37 cellular contexts compared by ENCODE assay signal in genomic region chr3:159739166-159739565, GRCh38.
"Had no signal": no experiment of that assay in that cellular context is flagged by ENCODE, and none has a peak within 500 bp of the region (broad histone marks: within the 10 kb centered on the region; RNA-seq: fewer than 3 reads in every experiment).

No MANE protein-coding gene starts in this region.

- H3K27me3 Mint-ChIP-seq: activated CD4-positive, alpha-beta memory T cell treated with anti-CD3 and anti-CD28 coated beads for 36 hours had no signal

- H3K27me3 ChIP-seq: adrenal gland, body of pancreas, brain microvascular endothelial cell, breast epithelium had no signal

- DNase-seq: activated B cell treated with CpG ODN at 0.5 μM for 24 hours; activated CD4-positive, alpha-beta memory T cell treated with anti-CD3 and anti-CD28 coated beads for 36 hours; activated CD4-positive, alpha-beta T cell treated with anti-CD3 and anti-CD28 coated beads for 4 hours; activated CD4-positive, alpha-beta T cell treated with anti-CD3 and anti-CD28 coated beads, Interleukin-2, amount 10 ng/mL, durations not matched to agents 24 days and 14 days; activated CD4-positive, alpha-beta T cell treated with anti-CD3 and anti-CD28 coated beads, Interleukin-2, amount 50 U/mL, for 1 hour; activated CD4-positive, alpha-beta T cell treated with anti-CD3 and anti-CD28 coated beads, Interleukin-2, amount 50 U/mL, for 4 hours; activated CD4-positive, CD25-positive, alpha-beta regulatory T cell treated with anti-CD3 and anti-CD28 coated beads, Interleukin-2, amount 50 U/mL, for 72 hours; activated CD8-positive, alpha-beta memory T cell treated with anti-CD3 and anti-CD28 coated beads, Interleukin-2, amount 50 U/mL, for 4 hours; activated CD8-positive, alpha-beta T cell treated with anti-CD3 and anti-CD28 coated beads for 36 hours; activated effector memory CD4-positive, alpha-beta T cell treated with anti-CD3 and anti-CD28 coated beads, Interleukin-2, amount 50 U/mL, for 16 hours; activated gamma-delta T cell treated with Interleukin-2 at 50 U/mL for 16 hours; activated naive CD4-positive, alpha-beta T cell; activated naive CD4-positive, alpha-beta T cell treated with anti-CD3 and anti-CD28 coated beads for 36 hours; activated naive CD4-positive, alpha-beta T cell treated with anti-CD3 and anti-CD28 coated beads, Interleukin-2, amount 50 U/mL, for 16 hours; activated naive CD8-positive, alpha-beta T cell treated with anti-CD3 and anti-CD28 coated beads for 36 hours; activated T-cell treated with anti-CD3 and anti-CD28 coated beads for 4 hours; activated T-cell treated with anti-CD3 and anti-CD28 coated beads, Interleukin-2, amount 50 U/mL, for 1 hour; activated T-cell treated with anti-CD3 and anti-CD28 coated beads, Interleukin-2, amount 50 U/mL, for 4 hours; activated T-cell treated with anti-CD3 and anti-CD28 coated beads, Interleukin-2, amount 50 U/mL, for 72 hours; adrenal gland; amniotic stem cell; aorta; body of pancreas; brain microvascular endothelial cell; central memory CD4-positive, alpha-beta T cell; T-helper 1 cell; T-helper 2 cell; T-helper 9 cell had no signal

- H3K4me1 Mint-ChIP-seq: activated B cell treated with CpG ODN at 0.5 μM for 24 hours; activated CD4-positive, alpha-beta T cell treated with anti-CD3 and anti-CD28 coated beads, Interleukin-2, amount 10 ng/mL, durations not matched to agents 24 days and 14 days; activated naive CD8-positive, alpha-beta T cell treated with anti-CD3 and anti-CD28 coated beads for 36 hours; activated T-helper 17 cell treated with anti-CD3 and anti-CD28 coated beads, Interleukin-2, amount 50 U/mL, for 72 hours had no signal

- H3K9me3 ChIP-seq: adrenal gland, body of pancreas, breast epithelium had no signal

- H3K4me3 Mint-ChIP-seq: activated B cell treated with CpG ODN at 0.5 μM for 24 hours; activated CD4-positive, alpha-beta memory T cell treated with anti-CD3 and anti-CD28 coated beads for 36 hours; activated CD4-positive, alpha-beta T cell treated with anti-CD3 and anti-CD28 coated beads, Interleukin-2, amount 10 ng/mL, durations not matched to agents 24 days and 14 days; activated CD8-positive, alpha-beta T cell treated with anti-CD3 and anti-CD28 coated beads for 36 hours; activated naive CD4-positive, alpha-beta T cell treated with anti-CD3 and anti-CD28 coated beads for 36 hours; activated naive CD8-positive, alpha-beta T cell treated with anti-CD3 and anti-CD28 coated beads for 36 hours; activated T-cell treated with anti-CD3 and anti-CD28 coated beads, Interleukin-2, amount 50 U/mL, for 4 hours; activated T-cell treated with anti-CD3 and anti-CD28 coated beads, Interleukin-2, amount 50 U/mL, for 72 hours; activated T-helper 1 cell treated with anti-CD3 and anti-CD28 coated beads, Interleukin-12 subunit alpha, Interleukin-12 subunit beta, Interleukin-2, Interleukin-4 antibody, amounts not matched to agents 30 ng/mL and 10 ng/mL and 1 ng/mL, durations not matched to agents 14 hours and 24 hours and 36 hours; activated T-helper 17 cell treated with anti-CD3 and anti-CD28 coated beads, Interleukin-2, amount 50 U/mL, for 72 hours; T-helper 1 cell treated with Interleukin-12 subunit alpha and Interleukin-12 subunit beta and Interleukin-4 antibody, amounts not matched to agents 30 μg/mL and 1 μg/mL, for 36 hours; T-helper 2 cell treated with Interferon-gamma antibody and Interleukin-4, amounts not matched to agents 5 μg/mL and 100 μg/mL, for 36 hours had no signal

- H3K4me3 ChIP-seq: adrenal gland, body of pancreas, breast epithelium had no signal

- H3K9me3 Mint-ChIP-seq: activated B cell treated with CpG ODN at 0.5 μM for 24 hours; activated CD4-positive, alpha-beta memory T cell treated with anti-CD3 and anti-CD28 coated beads for 36 hours; activated CD4-positive, alpha-beta T cell treated with anti-CD3 and anti-CD28 coated beads, Interleukin-2, amount 10 ng/mL, durations not matched to agents 24 days and 14 days; activated CD8-positive, alpha-beta T cell treated with anti-CD3 and anti-CD28 coated beads for 36 hours; activated naive CD4-positive, alpha-beta T cell treated with anti-CD3 and anti-CD28 coated beads for 36 hours; activated naive CD8-positive, alpha-beta T cell treated with anti-CD3 and anti-CD28 coated beads for 36 hours; activated T-cell treated with anti-CD3 and anti-CD28 coated beads, Interleukin-2, amount 50 U/mL, for 4 hours; activated T-cell treated with anti-CD3 and anti-CD28 coated beads, Interleukin-2, amount 50 U/mL, for 72 hours; activated T-helper 1 cell treated with anti-CD3 and anti-CD28 coated beads, Interleukin-12 subunit alpha, Interleukin-12 subunit beta, Interleukin-2, Interleukin-4 antibody, amounts not matched to agents 30 ng/mL and 10 ng/mL and 1 ng/mL, durations not matched to agents 14 hours and 24 hours and 36 hours; activated T-helper 17 cell treated with anti-CD3 and anti-CD28 coated beads, Interleukin-2, amount 50 U/mL, for 72 hours; T-helper 1 cell treated with Interleukin-12 subunit alpha and Interleukin-12 subunit beta and Interleukin-4 antibody, amounts not matched to agents 30 μg/mL and 1 μg/mL, for 36 hours; T-helper 2 cell treated with Interferon-gamma antibody and Interleukin-4, amounts not matched to agents 5 μg/mL and 100 μg/mL, for 36 hours had no signal

- H3K36me3 Mint-ChIP-seq: activated CD4-positive, alpha-beta memory T cell treated with anti-CD3 and anti-CD28 coated beads for 36 hours; activated naive CD4-positive, alpha-beta T cell treated with anti-CD3 and anti-CD28 coated beads, Interleukin-2, amount 50 U/mL, for 72 hours; activated naive CD8-positive, alpha-beta T cell treated with anti-CD3 and anti-CD28 coated beads for 36 hours had no signal

- ATAC-seq: activated CD8-positive, alpha-beta T cell treated with anti-CD3 and anti-CD28 coated beads for 36 hours; activated naive CD4-positive, alpha-beta T cell treated with anti-CD3 and anti-CD28 coated beads, Interleukin-2, amount 50 U/mL, for 72 hours; activated T-cell treated with anti-CD3 and anti-CD28 coated beads, Interleukin-2, amount 50 U/mL, for 4 hours; activated T-cell treated with anti-CD3 and anti-CD28 coated beads, Interleukin-2, amount 50 U/mL, for 72 hours; activated T-helper 17 cell treated with anti-CD3 and anti-CD28 coated beads, Interleukin-2, amount 50 U/mL, for 72 hours; body of pancreas had no signal

- H3K27ac Mint-ChIP-seq: activated B cell treated with CpG ODN at 0.5 μM for 24 hours; activated CD4-positive, alpha-beta memory T cell treated with anti-CD3 and anti-CD28 coated beads for 36 hours; activated CD4-positive, alpha-beta T cell treated with anti-CD3 and anti-CD28 coated beads, Interleukin-2, amount 10 ng/mL, durations not matched to agents 24 days and 14 days; activated CD8-positive, alpha-beta T cell treated with anti-CD3 and anti-CD28 coated beads for 36 hours; activated naive CD4-positive, alpha-beta T cell treated with anti-CD3 and anti-CD28 coated beads for 36 hours; activated naive CD4-positive, alpha-beta T cell treated with anti-CD3 and anti-CD28 coated beads, Interleukin-2, amount 50 U/mL, for 72 hours; activated naive CD8-positive, alpha-beta T cell treated with anti-CD3 and anti-CD28 coated beads for 36 hours; activated T-cell treated with anti-CD3 and anti-CD28 coated beads, Interleukin-2, amount 50 U/mL, for 72 hours; activated T-helper 1 cell treated with anti-CD3 and anti-CD28 coated beads, Interleukin-12 subunit alpha, Interleukin-12 subunit beta, Interleukin-2, Interleukin-4 antibody, amounts not matched to agents 30 ng/mL and 10 ng/mL and 1 ng/mL, durations not matched to agents 14 hours and 24 hours and 36 hours; activated T-helper 17 cell treated with anti-CD3 and anti-CD28 coated beads, Interleukin-2, amount 50 U/mL, for 72 hours; T-helper 1 cell treated with Interleukin-12 subunit alpha and Interleukin-12 subunit beta and Interleukin-4 antibody, amounts not matched to agents 30 μg/mL and 1 μg/mL, for 36 hours; T-helper 2 cell treated with Interferon-gamma antibody and Interleukin-4, amounts not matched to agents 5 μg/mL and 100 μg/mL, for 36 hours had no signal

- H3K4me1 ChIP-seq: adrenal gland, body of pancreas, breast epithelium had no signal

- FAIRE-seq: astrocyte, TTC549 had no signal

- H3K36me3 ChIP-seq: adrenal gland, brain microvascular endothelial cell, breast epithelium had no signal

- H3K27ac ChIP-seq: adrenal gland, body of pancreas, brain microvascular endothelial cell, breast epithelium, VCaP had no signal
